1 cellular context compared by ENCODE assay signal in the genomic region with DNA sequence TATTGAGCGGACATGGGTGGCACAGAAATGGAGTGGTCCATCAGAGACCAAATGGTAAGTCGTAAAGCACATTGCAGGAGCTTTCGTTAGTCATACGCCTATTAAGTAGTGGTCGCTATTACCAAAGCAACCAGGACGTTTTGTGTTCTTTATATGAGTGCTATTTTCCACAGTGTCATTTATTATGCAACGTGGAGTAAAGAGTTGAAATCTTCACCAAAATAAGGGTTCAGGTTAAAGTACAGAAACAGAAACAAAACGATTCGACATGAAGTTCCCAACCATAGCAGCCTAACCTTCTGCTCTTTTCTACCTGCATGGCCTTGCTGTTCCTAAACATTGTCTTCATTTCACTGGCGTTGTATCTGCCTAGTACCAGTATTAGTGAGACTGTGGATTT.
TF ChIP-seq lines count a peak whose summit lies in the region.

No MANE protein-coding gene starts in this region.

TF ChIP-seq in GM23338, 12 proteins besides CTCF, POLR2A, EP300 and RAD21 (continued from another document):
- TF ChIP-seq, protein P1, sequence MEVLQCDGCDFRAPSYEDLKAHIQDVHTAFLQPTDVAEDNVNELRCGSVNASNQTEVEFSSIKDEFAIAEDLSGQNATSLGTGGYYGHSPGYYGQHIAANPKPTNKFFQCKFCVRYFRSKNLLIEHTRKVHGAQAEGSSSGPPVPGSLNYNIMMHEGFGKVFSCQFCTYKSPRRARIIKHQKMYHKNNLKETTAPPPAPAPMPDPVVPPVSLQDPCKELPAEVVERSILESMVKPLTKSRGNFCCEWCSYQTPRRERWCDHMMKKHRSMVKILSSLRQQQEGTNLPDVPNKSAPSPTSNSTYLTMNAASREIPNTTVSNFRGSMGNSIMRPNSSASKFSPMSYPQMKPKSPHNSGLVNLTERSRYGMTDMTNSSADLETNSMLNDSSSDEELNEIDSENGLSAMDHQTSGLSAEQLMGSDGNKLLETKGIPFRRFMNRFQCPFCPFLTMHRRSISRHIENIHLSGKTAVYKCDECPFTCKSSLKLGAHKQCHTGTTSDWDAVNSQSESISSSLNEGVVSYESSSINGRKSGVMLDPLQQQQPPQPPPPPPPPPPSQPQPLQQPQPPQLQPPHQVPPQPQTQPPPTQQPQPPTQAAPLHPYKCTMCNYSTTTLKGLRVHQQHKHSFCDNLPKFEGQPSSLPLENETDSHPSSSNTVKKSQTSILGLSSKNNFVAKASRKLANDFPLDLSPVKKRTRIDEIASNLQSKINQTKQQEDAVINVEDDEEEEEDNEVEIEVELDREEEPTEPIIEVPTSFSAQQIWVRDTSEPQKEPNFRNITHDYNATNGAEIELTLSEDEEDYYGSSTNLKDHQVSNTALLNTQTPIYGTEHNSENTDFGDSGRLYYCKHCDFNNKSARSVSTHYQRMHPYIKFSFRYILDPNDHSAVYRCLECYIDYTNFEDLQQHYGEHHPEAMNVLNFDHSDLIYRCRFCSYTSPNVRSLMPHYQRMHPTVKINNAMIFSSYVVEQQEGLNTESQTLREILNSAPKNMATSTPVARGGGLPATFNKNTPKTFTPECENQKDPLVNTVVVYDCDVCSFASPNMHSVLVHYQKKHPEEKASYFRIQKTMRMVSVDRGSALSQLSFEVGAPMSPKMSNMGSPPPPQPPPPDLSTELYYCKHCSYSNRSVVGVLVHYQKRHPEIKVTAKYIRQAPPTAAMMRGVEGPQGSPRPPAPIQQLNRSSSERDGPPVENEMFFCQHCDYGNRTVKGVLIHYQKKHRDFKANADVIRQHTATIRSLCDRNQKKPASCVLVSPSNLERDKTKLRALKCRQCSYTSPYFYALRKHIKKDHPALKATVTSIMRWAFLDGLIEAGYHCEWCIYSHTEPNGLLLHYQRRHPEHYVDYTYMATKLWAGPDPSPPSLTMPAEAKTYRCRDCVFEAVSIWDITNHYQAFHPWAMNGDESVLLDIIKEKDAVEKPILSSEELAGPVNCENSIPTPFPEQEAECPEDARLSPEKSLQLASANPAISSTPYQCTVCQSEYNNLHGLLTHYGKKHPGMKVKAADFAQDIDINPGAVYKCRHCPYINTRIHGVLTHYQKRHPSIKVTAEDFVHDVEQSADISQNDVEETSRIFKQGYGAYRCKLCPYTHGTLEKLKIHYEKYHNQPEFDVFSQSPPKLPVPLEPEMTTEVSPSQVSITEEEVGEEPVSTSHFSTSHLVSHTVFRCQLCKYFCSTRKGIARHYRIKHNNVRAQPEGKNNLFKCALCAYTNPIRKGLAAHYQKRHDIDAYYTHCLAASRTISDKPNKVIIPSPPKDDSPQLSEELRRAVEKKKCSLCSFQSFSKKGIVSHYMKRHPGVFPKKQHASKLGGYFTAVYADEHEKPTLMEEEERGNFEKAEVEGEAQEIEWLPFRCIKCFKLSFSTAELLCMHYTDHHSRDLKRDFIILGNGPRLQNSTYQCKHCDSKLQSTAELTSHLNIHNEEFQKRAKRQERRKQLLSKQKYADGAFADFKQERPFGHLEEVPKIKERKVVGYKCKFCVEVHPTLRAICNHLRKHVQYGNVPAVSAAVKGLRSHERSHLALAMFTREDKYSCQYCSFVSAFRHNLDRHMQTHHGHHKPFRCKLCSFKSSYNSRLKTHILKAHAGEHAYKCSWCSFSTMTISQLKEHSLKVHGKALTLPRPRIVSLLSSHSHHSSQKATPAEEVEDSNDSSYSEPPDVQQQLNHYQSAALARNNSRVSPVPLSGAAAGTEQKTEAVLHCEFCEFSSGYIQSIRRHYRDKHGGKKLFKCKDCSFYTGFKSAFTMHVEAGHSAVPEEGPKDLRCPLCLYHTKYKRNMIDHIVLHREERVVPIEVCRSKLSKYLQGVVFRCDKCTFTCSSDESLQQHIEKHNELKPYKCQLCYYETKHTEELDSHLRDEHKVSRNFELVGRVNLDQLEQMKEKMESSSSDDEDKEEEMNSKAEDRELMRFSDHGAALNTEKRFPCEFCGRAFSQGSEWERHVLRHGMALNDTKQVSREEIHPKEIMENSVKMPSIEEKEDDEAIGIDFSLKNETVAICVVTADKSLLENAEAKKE (CRISPR knock-in tag; IDR thresholded peaks at IDR 0.05), result no peak
- TF ChIP-seq POLR2AphosphoS5 (IDR thresholded peaks at IDR 0.05; ENCODE audit: low read depth), result no peak
- TF ChIP-seq NANOG (IDR thresholded peaks at IDR 0.05; ENCODE audit: borderline replicate concordance), result no peak
- no peak for TF ChIP-seq STAT1 (IDR thresholded peaks at IDR 0.05; ENCODE audit: unreplicated experiment)
- TF ChIP-seq ZNF331 (CRISPR knock-in tag; IDR thresholded peaks at IDR 0.05; ENCODE audit: low read depth), result no peak
- TF ChIP-seq JUNB (IDR thresholded peaks at IDR 0.05; ENCODE audit: unreplicated experiment), result no peak
TF ChIP-seq in GM23338: peak in this region for 0.
